Comparison of ENCODE assay signal across 8 cellular contexts in genomic region chr7:103074519-103075336, GRCh38. TPM values are rescaled to one million over a fixed set of nuclear protein-coding genes. Genes with fewer than 3 reads are reported as not detected.
DNase-seq lines count a peak whose midpoint lies in the region; ATAC-seq and TF ChIP-seq lines count a peak whose summit lies in the region.

ARMC10 (plus strand) TSS chr7:103075140; CDS start chr7:103075273, 133 bp downstream.
FBXL13 (minus strand) TSS chr7:103074796.

- ATAC-seq in activated T-helper 17 cell treated with anti-CD3 and anti-CD28 coated beads, Interleukin-2, amount 50 U/mL, for 72 hours (replicated peaks), result peak; percentile 88
- ATAC-seq in stimulated activated naive CD8-positive, alpha-beta T cell treated with anti-CD3 and anti-CD28 coated beads, Interleukin-15, Interleukin-2, amounts not matched to agents 100 U/mL and 50 U/mL, for 24 hours, result peak; percentile 86

- DNase-seq in EL (peak; percentile 89), GOT3 (lab: John Stamatoyannopoulos, UW) (peak; percentile 82), LHCN-M2 (ENCODE audit: low read depth) (peak; percentile 89), RKO (ENCODE audit: low spot score) (peak; percentile 94), fibroblast of peridontal ligament (ENCODE audit: extremely low read depth) (peak; percentile 88)
- peak; percentile 90 for DNase-seq in stimulated activated naive CD8-positive, alpha-beta T cell treated with anti-CD3 and anti-CD28 coated beads, Interleukin-15, Interleukin-2, amounts not matched to agents 100 U/mL and 50 U/mL, for 24 hours

- TF ChIP-seq CTCF in nephron (IDR thresholded peaks at IDR 0.05; ENCODE audit: unreplicated experiment in 3 of 3), result no peak

- H3K4me3 Mint-ChIP-seq in activated T-helper 17 cell treated with anti-CD3 and anti-CD28 coated beads, Interleukin-2, amount 50 U/mL, for 72 hours, result peak within 1 kb of the TSS; percentile 83
- H3K4me3 Mint-ChIP-seq in nephron, result peak within 1 kb of the TSS; percentile 97 to 99 (median 98)

- H3K27ac Mint-ChIP-seq in activated T-helper 17 cell treated with anti-CD3 and anti-CD28 coated beads, Interleukin-2, amount 50 U/mL, for 72 hours, result peak within 1 kb of the TSS; percentile 97
- H3K27ac Mint-ChIP-seq in nephron, result peak within 1 kb of the TSS; percentile 92 to 98 (median 97)

- H3K9me3 Mint-ChIP-seq in activated T-helper 17 cell treated with anti-CD3 and anti-CD28 coated beads, Interleukin-2, amount 50 U/mL, for 72 hours, result no peaks in the 10 kb centered on the region
- H3K9me3 Mint-ChIP-seq in nephron, result no peaks in the 10 kb centered on the region

- H3K4me1 Mint-ChIP-seq in activated T-helper 17 cell treated with anti-CD3 and anti-CD28 coated beads, Interleukin-2, amount 50 U/mL, for 72 hours, result peaks cover 17% of the 10 kb centered on the region
- H3K4me1 Mint-ChIP-seq in nephron, result peaks cover 18% of the 10 kb centered on the region

- H3K36me3 Mint-ChIP-seq in activated T-helper 17 cell treated with anti-CD3 and anti-CD28 coated beads, Interleukin-2, amount 50 U/mL, for 72 hours (ENCODE audit: low read depth), result peaks cover 25% of the 10 kb centered on the region
- H3K36me3 Mint-ChIP-seq in nephron (ENCODE audit: low read depth), result peaks cover 5% of the 10 kb centered on the region

- H3K27me3 Mint-ChIP-seq in activated T-helper 17 cell treated with anti-CD3 and anti-CD28 coated beads, Interleukin-2, amount 50 U/mL, for 72 hours, result no peaks in the 10 kb centered on the region
- no peaks in the 10 kb centered on the region for H3K27me3 Mint-ChIP-seq in nephron (ENCODE audit: low read depth)

RNA-seq across cellular contexts. Expression of gene ARMC10, which starts in this region (rescaled TPM):
- total RNA-seq in LHCN-M2 (2014; rRNA removed), result 52.6 and 52.8 TPM in 2 replicates
- polyA plus RNA-seq in LHCN-M2 (2012), result 26.9 TPM
- 10 to 100 TPM; 32.2 to 41.1 TPM for total RNA-seq in activated T-helper 17 cell treated with anti-CD3 and anti-CD28 coated beads, Interleukin-2, amount 50 U/mL, for 72 hours

RNA-seq across cellular contexts. Expression of gene FBXL13, which starts in this region (rescaled TPM):
- total RNA-seq in LHCN-M2 (2014; rRNA removed), result 0.63 and 2.4 TPM in 2 replicates
- polyA plus RNA-seq in LHCN-M2 (2012), result 0.68 TPM
- 1 to 10 TPM in 1 of 2 donors, under 1 TPM in 1; 0.45 to 1.1 TPM for total RNA-seq in activated T-helper 17 cell treated with anti-CD3 and anti-CD28 coated beads, Interleukin-2, amount 50 U/mL, for 72 hours

Comparison
In these comparisons a context has a peak if more than half of its experiments do, and no peak if none do; other contexts are left out.
1. Peak in every context shown above with its lines: DNase-seq and ATAC-seq.